2 cellular contexts compared by ENCODE assay signal in the genomic region with DNA sequence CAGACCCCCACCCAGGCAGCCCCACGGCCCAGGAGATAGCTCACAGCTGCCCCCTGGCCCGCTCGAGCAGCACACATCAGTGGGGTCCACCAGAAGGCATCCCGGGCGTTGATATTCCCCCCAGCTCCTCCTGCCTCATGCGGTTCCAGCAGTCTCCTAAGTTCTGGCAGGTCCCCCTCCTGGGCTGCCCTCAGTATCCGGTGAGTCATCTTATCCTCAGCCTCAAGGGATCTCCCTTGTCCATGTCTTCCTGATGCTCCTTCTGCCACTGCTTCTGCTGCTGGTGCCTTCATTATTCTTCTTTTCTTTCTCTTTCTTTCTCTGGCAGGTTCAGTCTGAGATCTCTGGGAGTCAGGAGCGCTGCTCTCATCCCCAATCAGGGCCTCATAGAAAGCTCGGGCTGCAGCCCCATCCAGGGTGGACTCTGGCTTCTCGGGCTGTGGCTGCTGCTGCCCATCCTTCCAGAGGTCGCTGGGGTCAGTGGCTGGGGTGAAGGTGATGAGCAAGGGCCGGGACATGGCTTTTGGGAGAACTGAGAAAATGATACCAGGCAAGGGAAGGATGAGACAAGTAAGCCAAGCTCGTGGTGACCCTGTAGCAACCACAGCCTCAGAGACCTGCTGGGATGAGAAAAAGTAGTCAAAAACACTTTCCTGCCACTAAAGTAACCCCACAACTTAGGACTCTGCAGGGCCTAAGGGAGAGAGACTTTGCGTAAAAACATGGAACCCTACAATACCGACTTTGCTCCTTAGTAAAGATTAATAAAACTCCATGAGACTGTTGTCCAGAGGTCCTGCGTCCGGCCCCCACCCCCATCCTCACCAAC.
A peak's percentile ranks its signal among the peaks of the same experiment; 100 is the strongest.
TF ChIP-seq lines count a peak whose summit lies in the region.

No MANE protein-coding gene starts in this region.

TF ChIP-seq in SK-N-SH, 30 proteins besides CTCF, POLR2A, EP300 and RAD21 (continues in another document):
- TF ChIP-seq, protein P1, sequence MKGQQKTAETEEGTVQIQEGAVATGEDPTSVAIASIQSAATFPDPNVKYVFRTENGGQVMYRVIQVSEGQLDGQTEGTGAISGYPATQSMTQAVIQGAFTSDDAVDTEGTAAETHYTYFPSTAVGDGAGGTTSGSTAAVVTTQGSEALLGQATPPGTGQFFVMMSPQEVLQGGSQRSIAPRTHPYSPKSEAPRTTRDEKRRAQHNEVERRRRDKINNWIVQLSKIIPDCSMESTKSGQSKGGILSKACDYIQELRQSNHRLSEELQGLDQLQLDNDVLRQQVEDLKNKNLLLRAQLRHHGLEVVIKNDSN (IDR thresholded peaks at IDR 0.05; ENCODE audit: borderline replicate concordance, low read depth): no peak
- TF ChIP-seq MEF2A (IDR thresholded peaks at IDR 0.05; ENCODE audit: borderline replicate concordance, low read depth) (no peak), NFIC (IDR thresholded peaks at IDR 0.05; ENCODE audit: borderline replicate concordance) (no peak), EZH2phosphoT487 (IDR thresholded peaks at IDR 0.05; ENCODE audit: borderline replicate concordance, low read depth) (no peak), FOXJ3 (CRISPR knock-in tag; IDR thresholded peaks at IDR 0.05) (no peak), YY1 (IDR thresholded peaks at IDR 0.05; ENCODE audit: low read depth) (no peak), CHD2 (IDR thresholded peaks at IDR 0.05; ENCODE audit: low read length, partially characterized antibody) (no peak), RXRA (IDR thresholded peaks at IDR 0.05; ENCODE audit: borderline replicate concordance, low read depth) (no peak), NRF1 (IDR thresholded peaks at IDR 0.05; ENCODE audit: low read depth, low read length) (no peak), RCOR1 (IDR thresholded peaks at IDR 0.05; ENCODE audit: low read length) (no peak), TEAD4 (IDR thresholded peaks at IDR 0.05; ENCODE audit: borderline replicate concordance, insufficient read depth) (no peak), GATA2 (CRISPR knock-in tag; IDR thresholded peaks at IDR 0.05) (no peak), JUND (IDR thresholded peaks at IDR 0.05) (peak; percentile 62), FOXM1 (IDR thresholded peaks at IDR 0.05; ENCODE audit: low read depth) (no peak), FOSL2 (IDR thresholded peaks at IDR 0.05; ENCODE audit: borderline replicate concordance, low read depth) (peak; percentile 80; the same call in 1 of the 2 replicates), TAF1 (IDR thresholded peaks at IDR 0.05; ENCODE audit: borderline replicate concordance, low read depth, low read length) (no peak), ELF1 (IDR thresholded peaks at IDR 0.05) (no peak), MXI1 (IDR thresholded peaks at IDR 0.05; ENCODE audit: low read depth, low read length) (no peak; the same call in 1 of the 2 replicates), GABPA (IDR thresholded peaks at IDR 0.05; ENCODE audit: low read depth) (peak; percentile 32; the same call in 1 of the 2 replicates), TCF12 (IDR thresholded peaks at IDR 0.05) (peak; percentile 45)
- TF ChIP-seq, protein P2, sequence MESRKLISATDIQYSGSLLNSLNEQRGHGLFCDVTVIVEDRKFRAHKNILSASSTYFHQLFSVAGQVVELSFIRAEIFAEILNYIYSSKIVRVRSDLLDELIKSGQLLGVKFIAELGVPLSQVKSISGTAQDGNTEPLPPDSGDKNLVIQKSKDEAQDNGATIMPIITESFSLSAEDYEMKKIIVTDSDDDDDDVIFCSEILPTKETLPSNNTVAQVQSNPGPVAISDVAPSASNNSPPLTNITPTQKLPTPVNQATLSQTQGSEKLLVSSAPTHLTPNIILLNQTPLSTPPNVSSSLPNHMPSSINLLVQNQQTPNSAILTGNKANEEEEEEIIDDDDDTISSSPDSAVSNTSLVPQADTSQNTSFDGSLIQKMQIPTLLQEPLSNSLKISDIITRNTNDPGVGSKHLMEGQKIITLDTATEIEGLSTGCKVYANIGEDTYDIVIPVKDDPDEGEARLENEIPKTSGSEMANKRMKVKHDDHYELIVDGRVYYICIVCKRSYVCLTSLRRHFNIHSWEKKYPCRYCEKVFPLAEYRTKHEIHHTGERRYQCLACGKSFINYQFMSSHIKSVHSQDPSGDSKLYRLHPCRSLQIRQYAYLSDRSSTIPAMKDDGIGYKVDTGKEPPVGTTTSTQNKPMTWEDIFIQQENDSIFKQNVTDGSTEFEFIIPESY (IDR thresholded peaks at IDR 0.05; ENCODE audit: borderline replicate concordance, low read depth): no peak
- TF ChIP-seq, protein P3, sequence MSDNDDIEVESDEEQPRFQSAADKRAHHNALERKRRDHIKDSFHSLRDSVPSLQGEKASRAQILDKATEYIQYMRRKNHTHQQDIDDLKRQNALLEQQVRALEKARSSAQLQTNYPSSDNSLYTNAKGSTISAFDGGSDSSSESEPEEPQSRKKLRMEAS (IDR thresholded peaks at IDR 0.05; ENCODE audit: low read depth): peak; percentile 72; the same call in 1 of the 2 replicates
- TF ChIP-seq, protein P4, sequence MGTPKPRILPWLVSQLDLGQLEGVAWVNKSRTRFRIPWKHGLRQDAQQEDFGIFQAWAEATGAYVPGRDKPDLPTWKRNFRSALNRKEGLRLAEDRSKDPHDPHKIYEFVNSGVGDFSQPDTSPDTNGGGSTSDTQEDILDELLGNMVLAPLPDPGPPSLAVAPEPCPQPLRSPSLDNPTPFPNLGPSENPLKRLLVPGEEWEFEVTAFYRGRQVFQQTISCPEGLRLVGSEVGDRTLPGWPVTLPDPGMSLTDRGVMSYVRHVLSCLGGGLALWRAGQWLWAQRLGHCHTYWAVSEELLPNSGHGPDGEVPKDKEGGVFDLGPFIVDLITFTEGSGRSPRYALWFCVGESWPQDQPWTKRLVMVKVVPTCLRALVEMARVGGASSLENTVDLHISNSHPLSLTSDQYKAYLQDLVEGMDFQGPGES (IDR thresholded peaks at IDR 0.05; ENCODE audit: low read depth, low read length): no peak
- TF ChIP-seq, protein P5, sequence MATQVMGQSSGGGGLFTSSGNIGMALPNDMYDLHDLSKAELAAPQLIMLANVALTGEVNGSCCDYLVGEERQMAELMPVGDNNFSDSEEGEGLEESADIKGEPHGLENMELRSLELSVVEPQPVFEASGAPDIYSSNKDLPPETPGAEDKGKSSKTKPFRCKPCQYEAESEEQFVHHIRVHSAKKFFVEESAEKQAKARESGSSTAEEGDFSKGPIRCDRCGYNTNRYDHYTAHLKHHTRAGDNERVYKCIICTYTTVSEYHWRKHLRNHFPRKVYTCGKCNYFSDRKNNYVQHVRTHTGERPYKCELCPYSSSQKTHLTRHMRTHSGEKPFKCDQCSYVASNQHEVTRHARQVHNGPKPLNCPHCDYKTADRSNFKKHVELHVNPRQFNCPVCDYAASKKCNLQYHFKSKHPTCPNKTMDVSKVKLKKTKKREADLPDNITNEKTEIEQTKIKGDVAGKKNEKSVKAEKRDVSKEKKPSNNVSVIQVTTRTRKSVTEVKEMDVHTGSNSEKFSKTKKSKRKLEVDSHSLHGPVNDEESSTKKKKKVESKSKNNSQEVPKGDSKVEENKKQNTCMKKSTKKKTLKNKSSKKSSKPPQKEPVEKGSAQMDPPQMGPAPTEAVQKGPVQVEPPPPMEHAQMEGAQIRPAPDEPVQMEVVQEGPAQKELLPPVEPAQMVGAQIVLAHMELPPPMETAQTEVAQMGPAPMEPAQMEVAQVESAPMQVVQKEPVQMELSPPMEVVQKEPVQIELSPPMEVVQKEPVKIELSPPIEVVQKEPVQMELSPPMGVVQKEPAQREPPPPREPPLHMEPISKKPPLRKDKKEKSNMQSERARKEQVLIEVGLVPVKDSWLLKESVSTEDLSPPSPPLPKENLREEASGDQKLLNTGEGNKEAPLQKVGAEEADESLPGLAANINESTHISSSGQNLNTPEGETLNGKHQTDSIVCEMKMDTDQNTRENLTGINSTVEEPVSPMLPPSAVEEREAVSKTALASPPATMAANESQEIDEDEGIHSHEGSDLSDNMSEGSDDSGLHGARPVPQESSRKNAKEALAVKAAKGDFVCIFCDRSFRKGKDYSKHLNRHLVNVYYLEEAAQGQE (IDR thresholded peaks at IDR 0.05; ENCODE audit: low read depth, low read length): no peak

TF ChIP-seq in endothelial cell of umbilical vein, 7 proteins besides CTCF, POLR2A, EP300 and RAD21:
- TF ChIP-seq GATA2 (IDR thresholded peaks at IDR 0.05; ENCODE audit: insufficient read depth, insufficient read length, low read depth, low read length) (no peak), FOS (IDR thresholded peaks at IDR 0.05; ENCODE audit: borderline replicate concordance, insufficient read depth, low read length) (peak; percentile 60), JUN (IDR thresholded peaks at IDR 0.05; ENCODE audit: borderline replicate concordance, insufficient read depth, insufficient read length, low read depth) (peak; percentile 68)
